Comparison of ENCODE assay signal across 16 cellular contexts in the genomic region with DNA sequence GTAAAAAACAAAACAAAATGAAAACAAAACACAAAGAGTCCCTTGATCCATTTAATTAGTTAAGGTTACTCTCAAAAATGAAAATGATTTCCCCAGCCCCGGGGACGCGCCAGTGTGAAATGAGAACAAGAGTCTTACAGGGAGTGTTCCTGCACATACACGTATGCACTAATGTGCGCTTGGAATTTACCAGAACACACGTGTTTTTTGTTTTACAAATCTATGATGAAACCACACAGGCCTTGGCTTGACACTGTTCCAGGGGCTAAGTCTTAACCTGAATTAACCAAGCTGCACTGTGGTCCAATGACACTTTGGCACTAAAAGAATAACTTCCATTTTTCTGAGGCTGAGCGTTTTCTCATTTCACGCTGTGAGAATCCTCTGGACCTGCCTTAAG.
DNase-seq lines count a peak whose midpoint lies in the region; ATAC-seq and TF ChIP-seq lines count a peak whose summit lies in the region.
"Had no signal": no experiment of that assay in that cellular context is flagged by ENCODE, and none has a peak within 500 bp of the region (broad histone marks: within the 10 kb centered on the region; RNA-seq: fewer than 3 reads in every experiment).

No MANE protein-coding gene starts in this region.

- H3K27me3 ChIP-seq in CD4-positive, CD25-positive, alpha-beta regulatory T cell (ENCODE audit: control insufficient read depth, insufficient read depth, low read length), result no peaks in the 10 kb centered on the region
- H3K27me3 ChIP-seq in adipocyte (replicated peaks; ENCODE audit: control insufficient read depth, insufficient read depth, low read length) (no peaks in the 10 kb centered on the region), gastroesophageal sphincter (no peaks in the 10 kb centered on the region), psoas muscle (ENCODE audit: insufficient read depth in 3 of 3, low read length in 2 of 3) (no peaks in the 10 kb centered on the region)
- H3K27me3 ChIP-seq: pancreas had no signal

- H3K9ac ChIP-seq in adipocyte (ENCODE audit: low read length), result peak overlapping the region; percentile 35

- TF ChIP-seq CTCF in gastroesophageal sphincter (IDR thresholded peaks at IDR 0.05) (no peak), psoas muscle (IDR thresholded peaks at IDR 0.05) (no peak)

- H3K4me1 ChIP-seq in CD4-positive, CD25-positive, alpha-beta regulatory T cell (ENCODE audit: control insufficient read depth, insufficient read depth, low read length, poor library complexity, severe bottlenecking), result peaks cover 54% of the 10 kb centered on the region
- H3K4me1 ChIP-seq in adipocyte (ENCODE audit: control insufficient read depth, insufficient read depth, low read length) (peaks cover 74% of the 10 kb centered on the region), gastroesophageal sphincter (peaks cover 26 to 98% (median 61%) of the 10 kb centered on the region in 3 donors), psoas muscle (peaks cover 98% of the 10 kb centered on the region)

- peaks cover 32 to 88% (median 69%) of the 10 kb centered on the region in 4 donors for H3K4me1 Mint-ChIP-seq in CD4-positive, CD25-positive, alpha-beta regulatory T cell
- H3K4me1 Mint-ChIP-seq in activated T-helper 17 cell treated with anti-CD3 and anti-CD28 coated beads, Interleukin-2, amount 50 U/mL, for 72 hours, result peaks cover 40% of the 10 kb centered on the region

- H3K9me3 Mint-ChIP-seq in CD4-positive, CD25-positive, alpha-beta regulatory T cell, result peaks cover 0 to 2% (median 0%) of the 10 kb centered on the region in 7 donors
- H3K9me3 Mint-ChIP-seq in activated T-helper 17 cell treated with anti-CD3 and anti-CD28 coated beads, Interleukin-2, amount 50 U/mL, for 72 hours, result no peaks in the 10 kb centered on the region
- H3K9me3 Mint-ChIP-seq: activated CD4-positive, alpha-beta memory T cell treated with anti-CD3 and anti-CD28 coated beads for 36 hours; CD8-positive, alpha-beta T cell; T-helper 1 cell treated with Interleukin-12 subunit alpha and Interleukin-12 subunit beta and Interleukin-4 antibody, amounts not matched to agents 30 μg/mL and 1 μg/mL, for 36 hours had no signal

- peaks cover 27% of the 10 kb centered on the region for H3K36me3 Mint-ChIP-seq in CD4-positive, CD25-positive, alpha-beta regulatory T cell
- H3K36me3 Mint-ChIP-seq in activated T-helper 17 cell treated with anti-CD3 and anti-CD28 coated beads, Interleukin-2, amount 50 U/mL, for 72 hours (ENCODE audit: low read depth), result peaks cover 49% of the 10 kb centered on the region

- intact Hi-C loops in psoas muscle (cut with DNase I), result no loop called here

- no peaks in the 10 kb centered on the region for H3K9me3 ChIP-seq in CD4-positive, CD25-positive, alpha-beta regulatory T cell (ENCODE audit: control insufficient read depth in 2 of 2, low read length in 2 of 2)
- H3K9me3 ChIP-seq in adipocyte (ENCODE audit: control insufficient read depth, low read length), result no peaks in the 10 kb centered on the region
- no peaks in the 10 kb centered on the region for H3K9me3 ChIP-seq in gastroesophageal sphincter
- H3K9me3 ChIP-seq in psoas muscle, result no peaks in the 10 kb centered on the region
- H3K9me3 ChIP-seq: pancreas had no signal

- no peak for TF ChIP-seq POLR2A in gastroesophageal sphincter (IDR thresholded peaks at IDR 0.05)

- no peak for TF ChIP-seq EP300 in gastroesophageal sphincter (IDR thresholded peaks at IDR 0.05)

- no peaks in the 10 kb centered on the region for H3K27me3 Mint-ChIP-seq in CD4-positive, CD25-positive, alpha-beta regulatory T cell
- no peaks in the 10 kb centered on the region for H3K27me3 Mint-ChIP-seq in activated T-helper 17 cell treated with anti-CD3 and anti-CD28 coated beads, Interleukin-2, amount 50 U/mL, for 72 hours
- H3K27me3 Mint-ChIP-seq: activated CD4-positive, alpha-beta memory T cell treated with anti-CD3 and anti-CD28 coated beads for 36 hours had no signal

- ATAC-seq in CD4-positive, CD25-positive, alpha-beta regulatory T cell (ENCODE audit: low read depth in 2 of 2), result no peak
- peak; percentile 50 for ATAC-seq in gastroesophageal sphincter
- ATAC-seq in psoas muscle, result no peak
- no peak for ATAC-seq in activated T-helper 17 cell treated with anti-CD3 and anti-CD28 coated beads, Interleukin-2, amount 50 U/mL, for 72 hours (replicated peaks)
- ATAC-seq in GM19351 (IDR thresholded peaks at IDR 0.05; ENCODE audit: unreplicated experiment), result no peak
- ATAC-seq: CD8-positive, alpha-beta T cell had no signal

- no peak overlapping the region for H3K27ac ChIP-seq in CD4-positive, CD25-positive, alpha-beta regulatory T cell (ENCODE audit: insufficient read depth, low read length, poor library complexity, severe bottlenecking)
- H3K27ac ChIP-seq in gastroesophageal sphincter, result peak overlapping the region; percentile 88 to 94 (median 92)
- peak overlapping the region; percentile 86 for H3K27ac ChIP-seq in psoas muscle
- H3K27ac ChIP-seq: pancreas had no signal

- H3K36me3 ChIP-seq in CD4-positive, CD25-positive, alpha-beta regulatory T cell (ENCODE audit: control insufficient read depth, insufficient read depth, low read length), result peaks cover 29% of the 10 kb centered on the region
- peaks cover 60% of the 10 kb centered on the region for H3K36me3 ChIP-seq in adipocyte (ENCODE audit: control insufficient read depth, insufficient read depth, low read length, severe bottlenecking)
- no peaks in the 10 kb centered on the region for H3K36me3 ChIP-seq in gastroesophageal sphincter
- H3K36me3 ChIP-seq in psoas muscle (ENCODE audit: insufficient read depth in 1 of 2, low read depth in 1 of 2), result no peaks in the 10 kb centered on the region
- H3K36me3 ChIP-seq: pancreas had no signal

- no peak for DNase-seq in CD4-positive, CD25-positive, alpha-beta regulatory T cell
- DNase-seq in adipocyte (ENCODE audit: low read depth) (peak; percentile 68), psoas muscle (no peak), NCI-H2171 treated with DMSO at 0.1 percent for 48 hours (lab: John Stamatoyannopoulos, UW) (no peak), NK-92 (lab: John Stamatoyannopoulos, UW; ENCODE audit: unreplicated experiment) (no peak)
- DNase-seq: activated CD4-positive, alpha-beta memory T cell treated with anti-CD3 and anti-CD28 coated beads for 36 hours; activated gamma-delta T cell treated with Interleukin-2 at 50 U/mL for 16 hours; CD8-positive, alpha-beta T cell; NCI-H1092 treated with DMSO at 0.1 percent for 48 hours; NCI-H446 treated with DMSO at 0.1 percent for 48 hours; pancreas; stimulated activated naive CD4-positive, alpha-beta T cell had no signal

- no peak overlapping the region for H3K4me3 ChIP-seq in CD4-positive, CD25-positive, alpha-beta regulatory T cell (ENCODE audit: low read depth, low read length)
- H3K4me3 ChIP-seq in adipocyte (ENCODE audit: low read length) (peak overlapping the region; percentile 25), gastroesophageal sphincter (no peak overlapping the region), psoas muscle (no peak overlapping the region)
- H3K4me3 ChIP-seq: pancreas had no signal

- H3K4me3 Mint-ChIP-seq in CD4-positive, CD25-positive, alpha-beta regulatory T cell, result peak overlapping the region in 2 of 4 donors; percentile 21 to 60
- H3K4me3 Mint-ChIP-seq in activated T-helper 17 cell treated with anti-CD3 and anti-CD28 coated beads, Interleukin-2, amount 50 U/mL, for 72 hours, result no peak overlapping the region
- H3K4me3 Mint-ChIP-seq: activated CD4-positive, alpha-beta memory T cell treated with anti-CD3 and anti-CD28 coated beads for 36 hours; CD8-positive, alpha-beta T cell; T-helper 1 cell treated with Interleukin-12 subunit alpha and Interleukin-12 subunit beta and Interleukin-4 antibody, amounts not matched to agents 30 μg/mL and 1 μg/mL, for 36 hours had no signal

- peak overlapping the region in 2 of 3 donors; percentile 38 to 91 for H3K27ac Mint-ChIP-seq in CD4-positive, CD25-positive, alpha-beta regulatory T cell
- H3K27ac Mint-ChIP-seq in activated T-helper 17 cell treated with anti-CD3 and anti-CD28 coated beads, Interleukin-2, amount 50 U/mL, for 72 hours, result no peak overlapping the region
- H3K27ac Mint-ChIP-seq: T-helper 1 cell treated with Interleukin-12 subunit alpha and Interleukin-12 subunit beta and Interleukin-4 antibody, amounts not matched to agents 30 μg/mL and 1 μg/mL, for 36 hours had no signal

- WGBS in gastroesophageal sphincter (ENCODE audit: low coverage in 1 of 2), 2 donors, result 39 to 51% methylated on average over 7 to 8 of the region's 8 CpGs
- WGBS in psoas muscle, 3 donors, result 36 to 55% (median 40%) methylated on average over 8 of the region's 8 CpGs
